ENCODE assay signal across 31 cellular contexts in genomic region chr14:76461886-76462285, GRCh38.
A peak's percentile ranks its signal among the peaks of the same experiment; 100 is the strongest.
DNase-seq lines count a peak whose midpoint lies in the region; ATAC-seq lines count a peak whose summit lies in the region.
"Had no signal": no experiment of that assay in that cellular context is flagged by ENCODE, and none has a peak within 500 bp of the region (broad histone marks: within the 10 kb centered on the region; RNA-seq: fewer than 3 reads in every experiment).

No MANE protein-coding gene starts in this region.

- no peak overlapping the region for H3K9ac ChIP-seq in neuronal stem cell (ENCODE audit: low read depth, low read length, poor library complexity)
- H3K9ac ChIP-seq: BLaER1; BLaER1 treated with 17β-estradiol and CSF1 and Interleukin-3, amounts not matched to agents 10 nM and 100 nM had no signal

- H3K27me3 ChIP-seq in neuronal stem cell (ENCODE audit: control insufficient read depth in 3 of 3, insufficient read depth in 3 of 3, low read depth in 1 of 3, low read length in 3 of 3): no peaks in the 10 kb centered on the region
- H3K27me3 ChIP-seq: BE2C; BLaER1; BLaER1 treated with 17β-estradiol and CSF1 and Interleukin-3, amounts not matched to agents 10 nM and 100 nM had no signal

- peak overlapping the region; percentile 36 for H2AK5ac ChIP-seq in neuronal stem cell (ENCODE audit: low read depth, low read length)

- no peak overlapping the region for H3K4me3 Mint-ChIP-seq in activated T-cell treated with anti-CD3 and anti-CD28 coated beads, Interleukin-2, amount 50 U/mL, for 72 hours
- H3K4me3 Mint-ChIP-seq: B cell; CD14-positive monocyte; CD4-positive, alpha-beta memory T cell; CD4-positive, alpha-beta T cell; CD4-positive, CD25-positive, alpha-beta regulatory T cell; CD8-positive, alpha-beta memory T cell; CD8-positive, alpha-beta T cell had no signal

- DNase-seq in neuronal stem cell (ENCODE audit: low spot score) (no peak), posterior vena cava (ENCODE audit: low spot score) (peak; percentile 66)
- no peak for DNase-seq in activated T-cell treated with anti-CD3 and anti-CD28 coated beads, Interleukin-2, amount 50 U/mL, for 72 hours
- DNase-seq: 8988T; ACHN; AML-193; BE2C; C1 segment of cervical spinal cord; Caco-2; Calu3; CD4-positive, alpha-beta memory T cell; CD4-positive, alpha-beta T cell; CD4-positive, CD25-positive, alpha-beta regulatory T cell; CD8-positive, alpha-beta memory T cell; CD8-positive, alpha-beta T cell; COR-L47; DMS 273 treated with DMSO at 0.1 percent for 48 hours; DMS153; DMS53; DMS79; DMS79 treated with DMSO at 0.1 percent for 48 hours; DND-41; EL had no signal

- no peak overlapping the region for H3K14ac ChIP-seq in neuronal stem cell (ENCODE audit: low read length)

- H3K36me3 Mint-ChIP-seq in activated T-cell treated with anti-CD3 and anti-CD28 coated beads, Interleukin-2, amount 50 U/mL, for 72 hours (ENCODE audit: insufficient read depth in 2 of 2): no peaks in the 10 kb centered on the region
- H3K36me3 Mint-ChIP-seq: CD14-positive monocyte; CD4-positive, alpha-beta memory T cell; CD4-positive, CD25-positive, alpha-beta regulatory T cell; CD8-positive, alpha-beta memory T cell; CD8-positive, alpha-beta T cell had no signal

- no peak for ATAC-seq in activated T-cell treated with anti-CD3 and anti-CD28 coated beads, Interleukin-2, amount 50 U/mL, for 72 hours (replicated peaks in 1 of 2)
- ATAC-seq in GM21619 (IDR thresholded peaks at IDR 0.05; ENCODE audit: unreplicated experiment): no peak
- ATAC-seq: A549; CD8-positive, alpha-beta T cell had no signal

- H2AFZ ChIP-seq in neuronal stem cell (ENCODE audit: low read length): no peak overlapping the region

- no peaks in the 10 kb centered on the region for H3K36me3 ChIP-seq in neuronal stem cell (replicated peaks in 1 of 2; ENCODE audit: control insufficient read depth in 2 of 2, insufficient read depth in 2 of 2, low read length in 2 of 2)
- H3K36me3 ChIP-seq: BE2C; BLaER1; BLaER1 treated with 17β-estradiol and CSF1 and Interleukin-3, amounts not matched to agents 10 nM and 100 nM had no signal

- no peak overlapping the region for H2BK12ac ChIP-seq in neuronal stem cell (ENCODE audit: low read length)

- H3K27ac ChIP-seq in neuronal stem cell (replicated peaks; ENCODE audit: low read length): no peak overlapping the region
- H3K27ac ChIP-seq: 22Rv1; A549; BLaER1; BLaER1 treated with 17β-estradiol and CSF1 and Interleukin-3, amounts not matched to agents 10 nM and 100 nM; C4-2B had no signal

- no peaks in the 10 kb centered on the region for H3K9me3 Mint-ChIP-seq in activated T-cell treated with anti-CD3 and anti-CD28 coated beads, Interleukin-2, amount 50 U/mL, for 72 hours
- H3K9me3 Mint-ChIP-seq: CD4-positive, alpha-beta memory T cell; CD4-positive, alpha-beta T cell; CD4-positive, CD25-positive, alpha-beta regulatory T cell; CD8-positive, alpha-beta memory T cell; CD8-positive, alpha-beta T cell had no signal

- H3K79me1 ChIP-seq in neuronal stem cell (ENCODE audit: low read depth, low read length): no peaks in the 10 kb centered on the region

- intact Hi-C loops in posterior vena cava (cut with DNase I): no loop called here

- no peak overlapping the region for H2BK120ac ChIP-seq in neuronal stem cell (ENCODE audit: low read depth, low read length)

- peak overlapping the region; percentile 24 for H2BK15ac ChIP-seq in neuronal stem cell (ENCODE audit: low read length)

- H3K27ac Mint-ChIP-seq in activated T-cell treated with anti-CD3 and anti-CD28 coated beads, Interleukin-2, amount 50 U/mL, for 72 hours: no peak overlapping the region
- H3K27ac Mint-ChIP-seq: B cell; CD14-positive monocyte; CD4-positive, alpha-beta memory T cell; CD4-positive, alpha-beta T cell; CD4-positive, CD25-positive, alpha-beta regulatory T cell; CD8-positive, alpha-beta memory T cell; CD8-positive, alpha-beta T cell had no signal

- no peaks in the 10 kb centered on the region for H3K9me3 ChIP-seq in neuronal stem cell (replicated peaks in 1 of 2; ENCODE audit: control insufficient read depth in 2 of 2, insufficient read depth in 1 of 2, low read depth in 1 of 2, low read length in 2 of 2)
- H3K9me3 ChIP-seq: A549; BE2C; BLaER1; BLaER1 treated with 17β-estradiol and CSF1 and Interleukin-3, amounts not matched to agents 10 nM and 100 nM; Caco-2 had no signal

- H4K91ac ChIP-seq in neuronal stem cell (ENCODE audit: low read depth, low read length, poor library complexity): no peak overlapping the region

- H3K4me3 ChIP-seq in neuronal stem cell (ENCODE audit: low read length in 2 of 2): no peak overlapping the region
- H3K4me3 ChIP-seq: A549; BLaER1; BLaER1 treated with 17β-estradiol and CSF1 and Interleukin-3, amounts not matched to agents 10 nM and 100 nM had no signal

- no peak overlapping the region for H3K4ac ChIP-seq in neuronal stem cell (ENCODE audit: low read length)

- peaks cover 0 to 18% of the 10 kb centered on the region in 2 donors for H3K4me1 ChIP-seq in neuronal stem cell (ENCODE audit: control insufficient read depth in 2 of 2, insufficient read depth in 1 of 2, low read depth in 1 of 2, low read length in 2 of 2)
- H3K4me1 ChIP-seq: A549; BE2C; BLaER1; BLaER1 treated with 17β-estradiol and CSF1 and Interleukin-3, amounts not matched to agents 10 nM and 100 nM; Caco-2 had no signal

- no peaks in the 10 kb centered on the region for H3K4me1 Mint-ChIP-seq in activated T-cell treated with anti-CD3 and anti-CD28 coated beads, Interleukin-2, amount 50 U/mL, for 72 hours (ENCODE audit: low read depth)
- H3K4me1 Mint-ChIP-seq: B cell; CD14-positive monocyte; CD4-positive, alpha-beta memory T cell; CD4-positive, CD25-positive, alpha-beta regulatory T cell; CD8-positive, alpha-beta memory T cell had no signal

- no peak overlapping the region for H4K8ac ChIP-seq in neuronal stem cell (ENCODE audit: low read depth, low read length)

- peak overlapping the region; percentile 19 for H3K18ac ChIP-seq in neuronal stem cell (ENCODE audit: low read length)

- no peak overlapping the region for H3K23ac ChIP-seq in neuronal stem cell (ENCODE audit: low read depth, low read length, poor library complexity)

- H2BK5ac ChIP-seq in neuronal stem cell (ENCODE audit: low read length): no peak overlapping the region

- no CpG with 5 or more reads among the region's 4 CpGs for WGBS in neuronal stem cell (ENCODE audit: extremely low coverage in 2 of 2, insufficient read length in 2 of 2, insufficient replicate concordance in 1 of 2), 2 donors

- H3K4me2 ChIP-seq in neuronal stem cell (ENCODE audit: insufficient read depth, low read length, poor library complexity, severe bottlenecking): no peak overlapping the region
- H3K4me2 ChIP-seq: A549; BLaER1; BLaER1 treated with 17β-estradiol and CSF1 and Interleukin-3, amounts not matched to agents 10 nM and 100 nM had no signal

- H3K27me3 Mint-ChIP-seq in activated T-cell treated with anti-CD3 and anti-CD28 coated beads, Interleukin-2, amount 50 U/mL, for 72 hours (ENCODE audit: low read depth): no peaks in the 10 kb centered on the region
- H3K27me3 Mint-ChIP-seq: B cell; CD4-positive, alpha-beta T cell; CD4-positive, CD25-positive, alpha-beta regulatory T cell; CD8-positive, alpha-beta memory T cell had no signal
